In the genomic region with DNA sequence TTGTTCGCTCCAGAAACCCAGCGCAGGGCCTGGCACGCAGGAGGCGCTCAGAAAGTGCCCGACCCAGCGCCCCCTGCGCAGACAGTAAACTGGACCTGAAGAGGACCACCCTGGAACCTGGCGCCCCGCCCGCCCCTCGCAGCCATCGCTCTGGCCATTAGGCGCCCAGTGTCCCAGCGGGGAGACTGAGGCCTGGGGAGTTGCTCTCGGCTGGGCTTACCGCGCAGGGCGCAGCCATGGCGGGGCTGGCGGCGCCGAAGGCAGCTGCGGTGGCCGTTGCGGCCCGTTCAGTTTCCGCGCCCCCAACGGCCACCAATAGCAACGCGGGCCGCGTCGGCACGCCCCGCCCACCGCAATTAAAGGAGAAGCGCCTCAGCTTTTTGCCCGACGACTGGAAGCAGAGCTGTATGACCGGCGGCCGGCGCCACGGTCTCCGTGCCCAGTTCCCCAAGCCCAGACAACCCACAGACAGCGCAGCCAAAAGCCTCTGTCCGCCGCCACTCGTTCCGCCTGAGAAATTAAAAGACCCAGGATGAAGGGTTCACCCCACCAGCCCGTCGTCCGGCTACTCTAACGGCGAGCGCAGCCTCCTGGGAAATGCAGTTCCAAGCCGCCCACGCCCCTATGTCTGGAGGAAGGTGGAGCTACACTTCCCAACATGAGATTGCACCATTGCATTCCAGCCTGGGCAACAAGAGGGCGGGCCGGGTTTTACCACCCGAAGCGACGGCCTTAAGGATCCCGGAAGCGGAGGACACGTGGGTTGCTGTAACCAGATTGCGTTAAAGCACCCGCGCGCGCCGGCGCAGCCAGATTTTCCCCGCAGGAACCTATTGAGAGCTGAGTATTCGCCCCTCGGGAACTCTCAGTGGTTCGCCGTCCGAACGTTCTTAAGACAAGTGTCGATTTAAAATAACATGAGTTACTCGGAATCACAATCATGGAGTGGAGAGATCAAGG, we compare ENCODE assay signal across 8 cellular contexts. TPM values are rescaled to one million over a fixed set of nuclear protein-coding genes. Genes with fewer than 3 reads are reported as not detected.
DNase-seq lines count a peak whose midpoint lies in the region; ATAC-seq and TF ChIP-seq lines count a peak whose summit lies in the region.

A gene (minus strand): TSS at position 289 of the 960 bp plus-strand sequence. CDS start 51 bp downstream, at position 238.

- H3K9me3 ChIP-seq in iPS-18c (ENCODE audit: control insufficient read depth, insufficient read depth, low read length), result no peaks in the 10 kb centered on the region
- H3K9me3 ChIP-seq in skeletal muscle satellite cell (replicated peaks; ENCODE audit: low read length), result no peaks in the 10 kb centered on the region

- in situ Hi-C loops in ACHN (cut with HindIII; ENCODE audit: low pct_ligation_motif_present, low pct_unique_long_range_greater_than_20kb, low sequenced_read_pairs) (no loop called here), T47D (cut with HindIII; ENCODE audit: low pct_unique_long_range_greater_than_20kb, low sequenced_read_pairs) (no loop called here)

- H3K4me3 ChIP-seq in iPS-18c (ENCODE audit: insufficient read depth, low read depth, low read length), result peak within 1 kb of the TSS; percentile 96
- peak within 1 kb of the TSS; percentile 81 for H3K4me3 ChIP-seq in skeletal muscle satellite cell (ENCODE audit: low read length)

- H3K4me1 ChIP-seq in skeletal muscle satellite cell (ENCODE audit: control insufficient read depth, insufficient read depth, low read length), result peaks cover 10% of the 10 kb centered on the region

- no peaks in the 10 kb centered on the region for H3K27me3 ChIP-seq in skeletal muscle satellite cell (ENCODE audit: control insufficient read depth, insufficient read depth, low read length)

- H3K36me3 ChIP-seq in skeletal muscle satellite cell (ENCODE audit: insufficient read depth, low read length), result no peaks in the 10 kb centered on the region

- no peak for TF ChIP-seq CTCF in VCaP (conservative IDR thresholded peaks at IDR 0.05)

- peak within 1 kb of the TSS; percentile 80 for H3K9ac ChIP-seq in skeletal muscle satellite cell (ENCODE audit: low read depth, low read length)

- DNase-seq in ACHN (peak; percentile 96), NCI-H2196 (lab: John Stamatoyannopoulos, UW; ENCODE audit: unreplicated experiment) (peak; percentile 84), T47D (ENCODE audit: low read depth in 1 of 2, low spot score in 1 of 2) (peak; percentile 69 to 97)

- H3K4me2 ChIP-seq in skeletal muscle satellite cell (ENCODE audit: low read length), result peak within 1 kb of the TSS; percentile 95

- peak within 1 kb of the TSS; percentile 82 for H3K27ac ChIP-seq in VCaP

- peak; percentile 65 for ATAC-seq in GM18873 (IDR thresholded peaks at IDR 0.05; ENCODE audit: low FRiP score, unreplicated experiment)
- peak; percentile 82 for ATAC-seq in HG03135 (IDR thresholded peaks at IDR 0.05; ENCODE audit: unreplicated experiment)

RNA-seq across cellular contexts. Expression of the gene that starts here (rescaled TPM):
- 6.6 TPM in 2 replicates for total RNA-seq in skeletal muscle satellite cell (2012; rRNA removed)

Comparison
In these comparisons a context has a peak if more than half of its experiments do, and no peak if none do; other contexts are left out.
1. Peak in every context shown above with its lines: DNase-seq, ATAC-seq, H3K4me3 ChIP-seq and H3K27ac ChIP-seq.